28 cellular contexts compared by ENCODE assay signal in genomic region chr9:99549441-99549840, GRCh38.
"Had no signal": no experiment of that assay in that cellular context is flagged by ENCODE, and none has a peak within 500 bp of the region (broad histone marks: within the 10 kb centered on the region; RNA-seq: fewer than 3 reads in every experiment).

No MANE protein-coding gene starts in this region.

- FAIRE-seq: RCC 7860, TTC549 had no signal

- DNase-seq: activated CD4-positive, alpha-beta T cell treated with anti-CD3 and anti-CD28 coated beads, Interleukin-2, amount 10 ng/mL, durations not matched to agents 24 days and 14 days; activated CD4-positive, alpha-beta T cell treated with anti-CD3 and anti-CD28 coated beads, Interleukin-2, amount 50 U/mL, for 4 hours; activated CD8-positive, alpha-beta T cell treated with anti-CD3 and anti-CD28 coated beads for 36 hours; activated effector memory CD4-positive, alpha-beta T cell treated with anti-CD3 and anti-CD28 coated beads, Interleukin-2, amount 50 U/mL, for 16 hours; activated naive CD4-positive, alpha-beta T cell; activated naive CD4-positive, alpha-beta T cell treated with anti-CD3 and anti-CD28 coated beads, Interleukin-2, amount 50 U/mL, for 16 hours; activated naive CD8-positive, alpha-beta T cell treated with anti-CD3 and anti-CD28 coated beads for 36 hours; activated T-cell treated with anti-CD3 and anti-CD28 coated beads, Interleukin-2, amount 50 U/mL, for 1 hour; activated T-cell treated with anti-CD3 and anti-CD28 coated beads, Interleukin-2, amount 50 U/mL, for 72 hours; amniotic stem cell; aorta; body of pancreas; NCI-H1105; NCI-H1417 treated with DMSO at 0.1 percent for 48 hours; NCI-H187 treated with DMSO at 0.1 percent for 48 hours; NCI-H2081; NCI-H2171 treated with DMSO at 0.1 percent for 48 hours; NCI-H2227 treated with DMSO at 0.1 percent for 48 hours; NCI-H446; NCI-H510A treated with DMSO at 0.1 percent for 48 hours; NCI-H526 treated with DMSO at 0.1 percent for 48 hours; PC-3; SIG-M5 had no signal

- H3K4me3 ChIP-seq: body of pancreas, breast epithelium had no signal

- ATAC-seq: activated CD8-positive, alpha-beta T cell treated with anti-CD3 and anti-CD28 coated beads for 36 hours; activated T-cell treated with anti-CD3 and anti-CD28 coated beads, Interleukin-2, amount 50 U/mL, for 72 hours; activated T-helper 17 cell treated with anti-CD3 and anti-CD28 coated beads, Interleukin-2, amount 50 U/mL, for 72 hours; body of pancreas; PC-3; Right ventricle myocardium inferior had no signal
